ENCODE assay signal across 1 cellular context in the genomic region with DNA sequence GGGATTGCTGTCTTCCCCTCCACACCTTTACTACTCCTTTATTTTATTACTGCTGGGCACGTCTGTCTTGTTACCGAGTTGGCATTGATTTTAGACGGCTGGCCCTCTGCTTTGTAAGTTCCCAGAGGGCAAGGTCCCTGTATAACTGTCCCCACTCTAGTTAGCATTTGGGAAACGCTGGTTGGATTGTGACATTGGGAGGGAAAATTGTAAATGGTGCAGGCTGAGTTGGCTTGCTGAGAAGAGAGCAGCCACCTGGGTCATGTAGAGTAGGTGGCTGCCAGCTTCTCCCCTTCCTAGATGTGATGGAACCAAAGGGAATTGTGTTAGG.
TF ChIP-seq lines count a peak whose summit lies in the region.

No MANE protein-coding gene starts in this region.

TF ChIP-seq in liver, 16 proteins besides CTCF, POLR2A, EP300 and RAD21 (continued from another document):
- TF ChIP-seq GABPA (IDR thresholded peaks at IDR 0.05 in 1 of 2, conservative IDR thresholded peaks at IDR 0.05 in 1 of 2), result no peak
- TF ChIP-seq, protein P1, sequence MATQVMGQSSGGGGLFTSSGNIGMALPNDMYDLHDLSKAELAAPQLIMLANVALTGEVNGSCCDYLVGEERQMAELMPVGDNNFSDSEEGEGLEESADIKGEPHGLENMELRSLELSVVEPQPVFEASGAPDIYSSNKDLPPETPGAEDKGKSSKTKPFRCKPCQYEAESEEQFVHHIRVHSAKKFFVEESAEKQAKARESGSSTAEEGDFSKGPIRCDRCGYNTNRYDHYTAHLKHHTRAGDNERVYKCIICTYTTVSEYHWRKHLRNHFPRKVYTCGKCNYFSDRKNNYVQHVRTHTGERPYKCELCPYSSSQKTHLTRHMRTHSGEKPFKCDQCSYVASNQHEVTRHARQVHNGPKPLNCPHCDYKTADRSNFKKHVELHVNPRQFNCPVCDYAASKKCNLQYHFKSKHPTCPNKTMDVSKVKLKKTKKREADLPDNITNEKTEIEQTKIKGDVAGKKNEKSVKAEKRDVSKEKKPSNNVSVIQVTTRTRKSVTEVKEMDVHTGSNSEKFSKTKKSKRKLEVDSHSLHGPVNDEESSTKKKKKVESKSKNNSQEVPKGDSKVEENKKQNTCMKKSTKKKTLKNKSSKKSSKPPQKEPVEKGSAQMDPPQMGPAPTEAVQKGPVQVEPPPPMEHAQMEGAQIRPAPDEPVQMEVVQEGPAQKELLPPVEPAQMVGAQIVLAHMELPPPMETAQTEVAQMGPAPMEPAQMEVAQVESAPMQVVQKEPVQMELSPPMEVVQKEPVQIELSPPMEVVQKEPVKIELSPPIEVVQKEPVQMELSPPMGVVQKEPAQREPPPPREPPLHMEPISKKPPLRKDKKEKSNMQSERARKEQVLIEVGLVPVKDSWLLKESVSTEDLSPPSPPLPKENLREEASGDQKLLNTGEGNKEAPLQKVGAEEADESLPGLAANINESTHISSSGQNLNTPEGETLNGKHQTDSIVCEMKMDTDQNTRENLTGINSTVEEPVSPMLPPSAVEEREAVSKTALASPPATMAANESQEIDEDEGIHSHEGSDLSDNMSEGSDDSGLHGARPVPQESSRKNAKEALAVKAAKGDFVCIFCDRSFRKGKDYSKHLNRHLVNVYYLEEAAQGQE (IDR thresholded peaks at IDR 0.05), result no peak
